ENCODE assay signal across 8 cellular contexts in the genomic region with DNA sequence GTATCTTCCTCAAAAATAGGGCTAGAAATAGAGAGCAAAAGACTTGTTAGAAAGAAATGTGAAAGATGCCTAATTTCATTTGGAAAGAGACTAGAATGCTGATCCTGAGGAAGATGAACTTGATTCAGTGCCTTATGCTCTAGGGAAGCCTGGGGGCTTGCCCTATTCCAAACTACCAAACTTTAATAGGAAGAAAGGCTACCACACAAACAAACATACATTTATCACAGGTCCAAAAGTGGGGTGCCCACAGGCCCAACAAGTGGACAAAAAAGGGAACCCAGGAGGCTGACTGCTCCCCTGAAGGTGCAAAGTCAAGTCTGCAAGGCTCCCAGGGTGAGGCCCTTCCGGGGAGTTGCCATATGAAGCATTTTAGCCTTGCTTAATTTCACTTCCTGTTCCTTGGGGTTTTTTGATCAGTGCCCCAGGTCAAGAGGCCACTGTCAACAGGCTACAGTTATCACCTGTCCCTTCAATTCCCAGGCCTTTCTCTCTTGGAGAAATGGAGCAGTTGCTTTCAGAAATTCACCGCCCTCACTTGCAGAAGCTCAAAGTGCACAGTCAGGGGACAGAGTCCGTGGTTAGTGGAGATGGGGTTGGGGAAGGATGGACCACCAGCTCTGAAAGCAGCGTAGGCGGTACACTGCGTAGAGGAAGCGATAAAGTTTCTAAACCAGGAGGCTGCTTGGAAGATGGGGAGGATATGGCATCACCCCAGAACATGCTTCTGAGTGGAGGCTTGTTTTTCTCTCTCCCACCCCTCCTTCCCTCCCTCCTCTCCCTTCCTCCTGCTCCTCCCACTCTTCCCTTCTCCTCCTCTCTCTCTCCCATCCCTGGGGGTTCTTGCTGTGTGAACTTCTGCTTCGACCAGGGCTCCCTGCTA. TPM values are rescaled to one million over a fixed set of nuclear protein-coding genes. Genes with fewer than 3 reads are reported as not detected.
A peak's percentile ranks its signal among the peaks of the same experiment; 100 is the strongest.
DNase-seq lines count a peak whose midpoint lies in the region; ATAC-seq, FAIRE-seq and TF ChIP-seq lines count a peak whose summit lies in the region.

No MANE protein-coding gene starts in this region.

- H3K23me2 ChIP-seq in H1 (ENCODE audit: low read depth, low read length), result no peaks in the 10 kb centered on the region

- H3K56ac ChIP-seq in H1 (replicated peaks; ENCODE audit: insufficient read length, low read depth, low read length), result no peak overlapping the region

- no peak for FAIRE-seq in H1 (lab: Jason Lieb, UNC)

- ATAC-seq in GM18511 (IDR thresholded peaks at IDR 0.05; ENCODE audit: unreplicated experiment), result peak; percentile 93
- ATAC-seq in GM21576 (IDR thresholded peaks at IDR 0.05; ENCODE audit: unreplicated experiment), result peak; percentile 86

- WGBS in H1 (ENCODE audit: extremely low coverage in 1 of 2, insufficient coverage in 1 of 2, insufficient read length in 1 of 2, insufficient replicate concordance in 2 of 2, low coverage in 1 of 2, low lambda C conversion rate in 2 of 2, missing lambda C conversion rate in 1 of 2), 2 experiments, result 75% methylated on average over 8 of the region's 8 CpGs; no CpG with 5 or more reads in 1 of the 2 experiments
- 66 to 80% (median 72%) methylated on average over 8 of the region's 8 CpGs for WGBS in stomach, 5 donors
- 94% methylated on average over 8 of the region's 8 CpGs for WGBS in mammary epithelial cell (ENCODE audit: low coverage, missing lambda C conversion rate)

- BruUV-seq in mammary epithelial cell (replicated peaks; lab: Mats Ljungman, UMichigan), result no TSS peak

- H4K8ac ChIP-seq in H1 (ENCODE audit: extremely low read depth, insufficient read depth, low read length), result no peak overlapping the region

- H3K4me3 ChIP-seq in Karpas-422 (ENCODE audit: low read length), result no peak overlapping the region
- H3K4me3 ChIP-seq in H1 (ENCODE audit: extremely low read depth in 1 of 4, insufficient read depth in 2 of 4, low read depth in 3 of 4, low read length in 4 of 4), result no peak overlapping the region
- no peak overlapping the region for H3K4me3 ChIP-seq in stomach
- H3K4me3 ChIP-seq in mammary epithelial cell (replicated peaks in 1 of 3; ENCODE audit: insufficient read depth in 1 of 3, low read depth in 2 of 3, low read length in 3 of 3), result no peak overlapping the region

- H2AFZ ChIP-seq in Karpas-422 (ENCODE audit: low read length) (no peak overlapping the region), H1 (ENCODE audit: low read length) (peak overlapping the region; percentile 94), mammary epithelial cell (ENCODE audit: low read depth, low read length) (no peak overlapping the region)

- no peak overlapping the region for H2BK120ac ChIP-seq in H1 (replicated peaks; ENCODE audit: low read depth, low read length)

- TF ChIP-seq CTCF in H1 (IDR thresholded peaks at IDR 0.05; ENCODE audit: control extremely low read depth in 1 of 3, insufficient read depth in 1 of 3, low read depth in 1 of 3, low read length in 3 of 3) (no peak), stomach (IDR thresholded peaks at IDR 0.05) (no peak), mammary epithelial cell (conservative IDR thresholded peaks at IDR 0.05 in 1 of 2, IDR thresholded peaks at IDR 0.05 in 1 of 2; ENCODE audit: extremely low read depth in 1 of 2, insufficient read depth in 1 of 2, low read depth in 1 of 2, low read length in 2 of 2) (no peak)

- no peak for TF ChIP-seq RAD21 in H1 (IDR thresholded peaks at IDR 0.05 in 1 of 2, conservative IDR thresholded peaks at IDR 0.05 in 1 of 2; ENCODE audit: low read depth in 2 of 2, low read length in 2 of 2)

- H3K79me2 ChIP-seq in Karpas-422 (ENCODE audit: low read length) (no peaks in the 10 kb centered on the region), H1 (ENCODE audit: control insufficient read depth in 1 of 2, insufficient read depth in 2 of 2, low read length in 2 of 2) (no peaks in the 10 kb centered on the region), mammary epithelial cell (ENCODE audit: insufficient read depth, low read length) (no peaks in the 10 kb centered on the region)

- DNase-seq in Karpas-422, result peak; percentile 72
- DNase-seq in H1 (ENCODE audit: low read depth in 1 of 2, low spot score in 2 of 2), result no peak
- no peak for DNase-seq in Ammon's horn (ENCODE audit: low spot score)
- DNase-seq in stomach, result no peak
- no peak for DNase-seq in mammary epithelial cell
- DNase-seq in SHP77 (lab: John Stamatoyannopoulos, UW), result no peak

- no peak overlapping the region for H3K14ac ChIP-seq in H1 (ENCODE audit: insufficient read length)

- H2BK20ac ChIP-seq in H1 (ENCODE audit: low read length), result no peak overlapping the region

- H3K9ac ChIP-seq in Karpas-422 (ENCODE audit: low read length), result no peak overlapping the region
- no peak overlapping the region for H3K9ac ChIP-seq in H1 (replicated peaks in 1 of 4; ENCODE audit: extremely low read depth in 1 of 4, low read depth in 3 of 4, low read length in 3 of 4)
- no peak overlapping the region for H3K9ac ChIP-seq in mammary epithelial cell (ENCODE audit: insufficient read depth, low read length)

- peak overlapping the region; percentile 32 for H4K91ac ChIP-seq in H1 (replicated peaks; ENCODE audit: insufficient read length, low read length)

- no peaks in the 10 kb centered on the region for H3K9me2 ChIP-seq in Karpas-422 (replicated peaks; ENCODE audit: insufficient read depth, low read length)

- H3K4me1 ChIP-seq in Karpas-422 (ENCODE audit: low read length) (peaks cover 7% of the 10 kb centered on the region), H1 (replicated peaks in 1 of 4; ENCODE audit: control insufficient read depth in 3 of 4, insufficient read depth in 4 of 4, low read length in 3 of 4) (peaks cover 0 to 10% (median 5%) of the 10 kb centered on the region in 4 experiments; a peak in 4 of 7 replicates), stomach (peaks cover 0 to 34% (median 9%) of the 10 kb centered on the region in 4 donors), mammary epithelial cell (ENCODE audit: insufficient read depth, low read length) (no peaks in the 10 kb centered on the region)

- no peak overlapping the region for H3K18ac ChIP-seq in H1 (ENCODE audit: extremely low read depth, low read length)

- H4K20me1 ChIP-seq in Karpas-422 (ENCODE audit: insufficient read depth, low read depth, low read length), result no peaks in the 10 kb centered on the region
- no peaks in the 10 kb centered on the region for H4K20me1 ChIP-seq in H1 (replicated peaks in 1 of 2; ENCODE audit: control insufficient read depth in 1 of 2, insufficient read depth in 2 of 2, low read length in 2 of 2)
- no peaks in the 10 kb centered on the region for H4K20me1 ChIP-seq in mammary epithelial cell (ENCODE audit: insufficient read depth, low read length)

- TF ChIP-seq POLR2A in H1 (IDR thresholded peaks at IDR 0.05; ENCODE audit: control extremely low read depth in 1 of 2, low read depth in 2 of 2, low read length in 2 of 2), result no peak
- no peak for TF ChIP-seq POLR2A in stomach (IDR thresholded peaks at IDR 0.05)

- H3K9me3 ChIP-seq in Karpas-422 (ENCODE audit: low read length) (no peaks in the 10 kb centered on the region), H1 (ENCODE audit: insufficient read depth in 2 of 2, low read depth in 1 of 2, low read length in 1 of 2) (no peaks in the 10 kb centered on the region), stomach (no peaks in the 10 kb centered on the region), mammary epithelial cell (replicated peaks; ENCODE audit: insufficient read depth, low read length) (no peaks in the 10 kb centered on the region)

- no peak overlapping the region for H2BK15ac ChIP-seq in H1 (ENCODE audit: low read length)

- peak overlapping the region; percentile 8; the same call in 1 of the 2 replicates for H2BK5ac ChIP-seq in H1 (ENCODE audit: low read depth, low read length)

- no peak overlapping the region for H3K27ac ChIP-seq in Karpas-422 (ENCODE audit: low read length)
- H3K27ac ChIP-seq in H1 (ENCODE audit: low read depth, low read length), result no peak overlapping the region
- peak overlapping the region in 2 of 5 donors; percentile 38 to 46 for H3K27ac ChIP-seq in stomach
- H3K27ac ChIP-seq in mammary epithelial cell (ENCODE audit: insufficient read depth, low read depth, low read length), result no peak overlapping the region

- in situ Hi-C loops in mammary epithelial cell (cut with MboI; ENCODE audit: low sequenced_read_pairs in 2 of 2), result loop anchor here in 1 of 2 donors (25.0 kb wide), 1 partner anchor 94 kb away; no protein-coding TSS in a partner anchor

- dilution Hi-C loops in mammary epithelial cell (cut with HindIII; ENCODE audit: low sequenced_read_pairs), result no loop called here

- H3K27me3 ChIP-seq in Karpas-422 (ENCODE audit: low read length) (no peaks in the 10 kb centered on the region), H1 (replicated peaks in 1 of 4; ENCODE audit: control insufficient read depth in 3 of 4, extremely low read depth in 1 of 4, insufficient read depth in 3 of 4, low read length in 3 of 4) (no peaks in the 10 kb centered on the region; a peak in 1 of 7 replicates), stomach (no peaks in the 10 kb centered on the region), mammary epithelial cell (ENCODE audit: insufficient read depth, low read length) (no peaks in the 10 kb centered on the region)

- H3K36me3 ChIP-seq in Karpas-422 (ENCODE audit: insufficient read depth, low read length) (no peaks in the 10 kb centered on the region), H1 (ENCODE audit: control insufficient read depth in 2 of 4, insufficient read depth in 4 of 4, low read length in 3 of 4) (no peaks in the 10 kb centered on the region), stomach (no peaks in the 10 kb centered on the region), mammary epithelial cell (ENCODE audit: insufficient read depth, low read length) (peaks cover 32% of the 10 kb centered on the region)

- no peak overlapping the region for H3K23ac ChIP-seq in H1 (ENCODE audit: insufficient read length)

- POLR2A ChIA-PET in H1 (lab: Charles Lee; ENCODE audit: partially characterized antibody), result interaction anchor here (1.4 kb wide), 1 partner anchor 9 kb away, joined by 4 read pairs; no protein-coding TSS in a partner anchor

- H3K4ac ChIP-seq in H1 (replicated peaks; ENCODE audit: insufficient read length, low read depth, low read length), result no peak overlapping the region

- TF ChIP-seq EP300 in H1 (IDR thresholded peaks at IDR 0.05; ENCODE audit: borderline replicate concordance in 1 of 2, low read depth in 2 of 2, low read length in 2 of 2) (no peak), stomach (IDR thresholded peaks at IDR 0.05) (no peak)

- H2BK12ac ChIP-seq in H1 (ENCODE audit: low read depth, low read length), result peak overlapping the region; percentile 10; the same call in 1 of the 2 replicates

- H3K79me1 ChIP-seq in H1 (ENCODE audit: low read depth, low read length), result no peaks in the 10 kb centered on the region

- H3K4me2 ChIP-seq in Karpas-422 (ENCODE audit: low read depth, low read length, poor library complexity, severe bottlenecking), result peak overlapping the region; percentile 2
- no peak overlapping the region for H3K4me2 ChIP-seq in H1 (ENCODE audit: insufficient read depth in 1 of 2, low read depth in 2 of 2, low read length in 2 of 2)
- no peak overlapping the region for H3K4me2 ChIP-seq in mammary epithelial cell (ENCODE audit: insufficient read depth, low read depth, low read length)

- H2AK5ac ChIP-seq in H1 (ENCODE audit: low read depth, low read length), result no peak overlapping the region

- H4K5ac ChIP-seq in H1 (ENCODE audit: insufficient read length, low read depth, low read length), result peak overlapping the region; percentile 8

- intact Hi-C loops in stomach (cut with DNase I; ENCODE audit: low total_unique reads), result no loop called here
- intact Hi-C loops in mammary epithelial cell (cut with micrococcal nuclease), result loop anchor here (10.0 kb wide), 1 partner anchor 481 kb away; no protein-coding TSS in a partner anchor

- CTCF ChIA-PET in H1 (lab: Charles Lee; ENCODE audit: partially characterized antibody), result interaction anchor here (0.7 to 7.9 kb wide), 14 partner anchors 10 to 1057 kb away, joined by 3 to 65 read pairs (median 6); no protein-coding TSS in a partner anchor
- CTCF ChIA-PET in mammary epithelial cell (lab: Charles Lee; ENCODE audit: low non-redundant PET), result interaction anchor here (0.6 kb wide), 1 partner anchor 651 kb away, joined by 5 read pairs; no protein-coding TSS in a partner anchor

RNA-seq across cellular contexts. Expression of gene TMEM154, which starts 36.4 kb away (rescaled TPM):
- 0.14 and 0.22 TPM in 2 replicates for total RNA-seq in Karpas-422 (2014; rRNA removed; shearing (Covaris generic); ENCODE audit: low replicate concordance)
- 1.2 and 1.5 TPM in 2 replicates for total RNA-seq in H1 (2021; fragmentation: NEBNext Ultra II Directional; extraction: Animal tissue kit (Norgen Biotek cat#: 25700))
- polyA plus RNA-seq in H1 (2011; rRNA removed), result 0.22 and 0.33 TPM in 2 replicates
- polyA plus RNA-seq in H1 (2011; cell fraction: cytosol; rRNA removed), result 0.27 TPM
- polyA plus RNA-seq in H1 (2011; cell fraction: nucleus; rRNA removed), result 0.31 TPM
- polyA plus RNA-seq in H1 (2012, experiment 1 of 2), result 0.18 to 0.99 TPM (median 0.69 TPM) in 4 replicates
- polyA plus RNA-seq in H1 (2012, experiment 2 of 2), result 0.03 TPM
- 1.1 TPM for polyA plus RNA-seq in H1 (2013, experiment 1 of 2)
- 1.9 TPM for polyA plus RNA-seq in H1 (2013, experiment 2 of 2)
- 0.85 and 1.0 TPM in 2 replicates for polyA minus RNA-seq in H1 (2011; rRNA and poly(A)+ RNA removed)
- not detected for polyA minus RNA-seq in H1 (2011; cell fraction: cytosol; rRNA and poly(A)+ RNA removed)
- 1.9 TPM for polyA minus RNA-seq in H1 (2011; cell fraction: nucleus; rRNA and poly(A)+ RNA removed)
- total RNA-seq in stomach, result 1 to 10 TPM in 2 of 5 donors, under 1 TPM in 3; under 0.01 to 5.5 (median 0.58) TPM
- 1 to 10 TPM in 1 of 3 donors, under 1 TPM in 2; 0.46 to 3.8 (median 0.81) TPM for polyA plus RNA-seq in stomach
- 100 to 1,000 TPM in 1 of 2 donors, 10 to 100 TPM in 1; 15.2 to 119 TPM for total RNA-seq in mammary epithelial cell
- 22.9 TPM for polyA plus RNA-seq in mammary epithelial cell
- polyA minus RNA-seq in mammary epithelial cell, result 40.9 TPM
